Comparison of ENCODE assay signal across 16 cellular contexts in the genomic region with DNA sequence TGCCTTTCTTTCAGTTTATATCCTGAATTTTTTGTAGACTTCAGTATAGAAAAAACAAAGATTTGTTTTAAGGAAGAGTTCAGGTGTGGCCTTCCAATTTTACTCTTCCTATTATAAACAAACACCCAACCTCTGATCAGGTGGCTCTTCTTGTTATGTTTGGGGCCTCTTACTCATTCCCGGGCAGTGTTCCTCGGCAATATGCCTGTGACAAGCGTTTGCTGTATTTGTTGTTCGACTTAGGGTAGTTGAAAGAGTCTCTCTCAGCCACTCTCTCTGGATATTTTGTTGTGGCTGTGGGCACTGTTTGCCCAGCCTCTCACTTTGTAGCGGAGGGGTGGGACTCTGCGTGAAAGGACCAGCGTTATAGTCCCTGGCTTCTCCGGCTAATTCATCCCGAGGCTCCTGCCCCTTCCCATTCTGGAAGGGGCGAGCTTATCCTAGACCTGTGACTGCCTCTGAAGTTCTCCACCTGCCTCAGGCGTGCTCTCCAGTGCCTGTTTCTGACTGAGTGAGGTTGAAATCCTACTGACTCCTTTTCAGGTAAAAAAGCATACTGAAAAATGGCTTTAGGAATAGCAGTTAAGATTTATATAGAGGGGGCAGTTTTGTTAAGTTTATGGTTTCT.
DNase-seq lines count a peak whose midpoint lies in the region; ATAC-seq and TF ChIP-seq lines count a peak whose summit lies in the region.
"Had no signal": no experiment of that assay in that cellular context is flagged by ENCODE, and none has a peak within 500 bp of the region (broad histone marks: within the 10 kb centered on the region; RNA-seq: fewer than 3 reads in every experiment).

No MANE protein-coding gene starts in this region.

- ATAC-seq in GM21529 (IDR thresholded peaks at IDR 0.05; ENCODE audit: unreplicated experiment) (no peak), GM19452 (IDR thresholded peaks at IDR 0.05; ENCODE audit: unreplicated experiment) (no peak)
- ATAC-seq in activated CD4-positive, CD25-positive, alpha-beta regulatory T cell treated with anti-CD3 and anti-CD28 coated beads, Interleukin-2, amount 50 U/mL, for 24 hours = no peak
- ATAC-seq: natural killer cell treated with Interleukin-12 subunit alpha and Interleukin-12 subunit beta and Interleukin-15 and Interleukin-18, amount 100 ng/mL, for 72 hours; Panc1 had no signal

- H3K27me3 Mint-ChIP-seq in chondrocyte (ENCODE audit: low read depth) = no peaks in the 10 kb centered on the region
- H3K27me3 Mint-ChIP-seq: central memory CD8-positive, alpha-beta T cell; natural killer cell treated with Interleukin-12 subunit alpha and Interleukin-12 subunit beta and Interleukin-15 and Interleukin-18, amount 100 ng/mL, for 72 hours had no signal

- H3K4me3 Mint-ChIP-seq in chondrocyte (ENCODE audit: unreplicated experiment) = no peak overlapping the region
- H3K4me3 Mint-ChIP-seq: central memory CD8-positive, alpha-beta T cell; natural killer cell treated with Interleukin-12 subunit alpha and Interleukin-12 subunit beta and Interleukin-15 and Interleukin-18, amount 100 ng/mL, for 72 hours had no signal

- H3K4me1 Mint-ChIP-seq in chondrocyte (ENCODE audit: low read depth) = peaks cover 9% of the 10 kb centered on the region
- H3K4me1 Mint-ChIP-seq: central memory CD8-positive, alpha-beta T cell had no signal

- no peaks in the 10 kb centered on the region for H3K9me3 ChIP-seq in BE2C
- H3K9me3 ChIP-seq in MG63 = no peaks in the 10 kb centered on the region

- H3K36me3 Mint-ChIP-seq in chondrocyte (ENCODE audit: low read depth) = peaks cover 2% of the 10 kb centered on the region
- H3K36me3 Mint-ChIP-seq: natural killer cell treated with Interleukin-12 subunit alpha and Interleukin-12 subunit beta and Interleukin-15 and Interleukin-18, amount 100 ng/mL, for 72 hours had no signal

- H3K4me3 ChIP-seq in BE2C (ENCODE audit: low read depth, low read length) (peak overlapping the region; percentile 9; the same call in 1 of the 2 replicates), MG63 (no peak overlapping the region)

- peak overlapping the region; percentile 20 for H3K27ac Mint-ChIP-seq in chondrocyte (ENCODE audit: unreplicated experiment)
- H3K27ac Mint-ChIP-seq: natural killer cell treated with Interleukin-12 subunit alpha and Interleukin-12 subunit beta and Interleukin-15 and Interleukin-18, amount 100 ng/mL, for 72 hours had no signal

- H3K4me1 ChIP-seq in BE2C = peaks cover 49% of the 10 kb centered on the region

- DNase-seq in BE2C = no peak
- DNase-seq in MG63 = peak; percentile 35
- no peak for DNase-seq in chondrocyte (ENCODE audit: low spot score)
- peak; percentile 33 for DNase-seq in left kidney (ENCODE audit: low read depth, low spot score)
- no peak for DNase-seq in DMS79 (lab: John Stamatoyannopoulos, UW)
- DNase-seq: activated CD8-positive, alpha-beta memory T cell treated with anti-CD3 and anti-CD28 coated beads for 24 hours; foreskin fibroblast; NCI-H187; retina; T-helper 1 cell had no signal

- H3K36me3 ChIP-seq in BE2C = no peaks in the 10 kb centered on the region
- no peaks in the 10 kb centered on the region for H3K36me3 ChIP-seq in MG63

- no peaks in the 10 kb centered on the region for H3K9me3 Mint-ChIP-seq in chondrocyte (ENCODE audit: low read depth)
- H3K9me3 Mint-ChIP-seq: natural killer cell treated with Interleukin-12 subunit alpha and Interleukin-12 subunit beta and Interleukin-15 and Interleukin-18, amount 100 ng/mL, for 72 hours had no signal

- no peak for TF ChIP-seq CTCF in BE2C (IDR thresholded peaks at IDR 0.05; ENCODE audit: low read depth, low read length)
- no peak for TF ChIP-seq CTCF in chondrocyte (IDR thresholded peaks at IDR 0.05)

- H3K27me3 ChIP-seq in BE2C = no peaks in the 10 kb centered on the region
- peaks cover 2% of the 10 kb centered on the region; the same call in 1 of the 2 replicates for H3K27me3 ChIP-seq in MG63

Comparison
In these comparisons a context has a peak if more than half of its experiments do, and no peak if none do; other contexts are left out.
1. DNase-seq: peak in MG63 (single experiment) and left kidney (single experiment); none in BE2C (single experiment), chondrocyte (single experiment) and DMS79 (single experiment).